In genomic region chr15:70963199-70963598, GRCh38 we compare ENCODE assay signal across 21 cellular contexts.
DNase-seq lines count a peak whose midpoint lies in the region; ATAC-seq, FAIRE-seq and TF ChIP-seq lines count a peak whose summit lies in the region.
"Had no signal": no experiment of that assay in that cellular context is flagged by ENCODE, and none has a peak within 500 bp of the region (broad histone marks: within the 10 kb centered on the region; RNA-seq: fewer than 3 reads in every experiment).

No MANE protein-coding gene starts in this region.

- H3K9me3 ChIP-seq in A549, result 0 out of 3 replicates have a peak, but pooled peaks cover 5% of the 10 kb centered on the region
- H3K9me3 ChIP-seq in IMR-90 (ENCODE audit: control insufficient read depth, insufficient read depth, low read length), result peaks cover 2% of the 10 kb centered on the region; the same call in 1 of the 2 replicates
- H3K9me3 ChIP-seq in H1 (ENCODE audit: insufficient read depth in 2 of 2, low read depth in 1 of 2, low read length in 1 of 2), result no peaks in the 10 kb centered on the region

- peak overlapping the region; percentile 28; the same call in 1 of the 2 replicates for H2BK120ac ChIP-seq in IMR-90 (ENCODE audit: low read depth, low read length)
- no peak overlapping the region for H2BK120ac ChIP-seq in H1 (replicated peaks; ENCODE audit: low read depth, low read length)

- intact Hi-C loops in IMR-90 (cut with micrococcal nuclease), result no loop called here

- ATAC-seq in A549 (no peak), IMR-90 (ENCODE audit: low read depth) (no peak), HG03025 (IDR thresholded peaks at IDR 0.05; ENCODE audit: low FRiP score, unreplicated experiment) (no peak)
- ATAC-seq: CD8-positive, alpha-beta T cell had no signal

- H4K8ac ChIP-seq in IMR-90 (ENCODE audit: low read depth in 2 of 2, low read length in 2 of 2) (no peak overlapping the region), H1 (ENCODE audit: extremely low read depth, insufficient read depth, low read length) (no peak overlapping the region)

- H4K91ac ChIP-seq in IMR-90 (ENCODE audit: insufficient read depth, low read depth, low read length) (no peak overlapping the region), H1 (replicated peaks; ENCODE audit: insufficient read length, low read length) (no peak overlapping the region)

- no peak overlapping the region for H3K9ac ChIP-seq in IMR-90 (ENCODE audit: low read depth, low read length)
- no peak overlapping the region for H3K9ac ChIP-seq in H1 (replicated peaks in 1 of 4; ENCODE audit: extremely low read depth in 1 of 4, low read depth in 3 of 4, low read length in 3 of 4)
- H3K9ac ChIP-seq: BLaER1 treated with 17β-estradiol and CSF1 and Interleukin-3, amounts not matched to agents 10 nM and 100 nM had no signal

- no peak overlapping the region for H3K4ac ChIP-seq in IMR-90 (ENCODE audit: low read depth, low read length)
- H3K4ac ChIP-seq in H1 (replicated peaks; ENCODE audit: insufficient read length, low read depth, low read length), result no peak overlapping the region

- no peaks in the 10 kb centered on the region for H3K79me2 ChIP-seq in H1 (ENCODE audit: control insufficient read depth in 1 of 2, insufficient read depth in 2 of 2, low read length in 2 of 2)

- H3K14ac ChIP-seq in IMR-90 (replicated peaks; ENCODE audit: low read depth, low read length) (no peak overlapping the region), H1 (ENCODE audit: insufficient read length) (no peak overlapping the region)

- H2AK5ac ChIP-seq in IMR-90 (ENCODE audit: low read depth, low read length), result no peak overlapping the region
- H2AK5ac ChIP-seq in H1 (ENCODE audit: low read depth, low read length), result no peak overlapping the region

- H3K4me3 ChIP-seq in A549, result no peak overlapping the region
- H3K4me3 ChIP-seq in IMR-90 (ENCODE audit: insufficient read depth, low read depth, low read length), result no peak overlapping the region
- H3K4me3 ChIP-seq in H1 (ENCODE audit: extremely low read depth in 1 of 4, insufficient read depth in 2 of 4, low read depth in 3 of 4, low read length in 4 of 4), result no peak overlapping the region
- H3K4me3 ChIP-seq: BLaER1 treated with 17β-estradiol and CSF1 and Interleukin-3, amounts not matched to agents 10 nM and 100 nM had no signal

- H3K36me3 ChIP-seq in IMR-90 (ENCODE audit: control insufficient read depth, insufficient read depth, low read length) (no peaks in the 10 kb centered on the region), H1 (ENCODE audit: control insufficient read depth in 2 of 4, insufficient read depth in 4 of 4, low read length in 3 of 4) (no peaks in the 10 kb centered on the region; a peak in 1 of 8 replicates)
- H3K36me3 ChIP-seq: BLaER1 treated with 17β-estradiol and CSF1 and Interleukin-3, amounts not matched to agents 10 nM and 100 nM had no signal

- no peaks in the 10 kb centered on the region for H3K23me2 ChIP-seq in H1 (ENCODE audit: low read depth, low read length)

- DNase-seq in A549 (ENCODE audit: low read depth in 1 of 2, low spot score in 1 of 2) (no peak), IMR-90 (no peak), H1 (ENCODE audit: low read depth in 1 of 2, low spot score in 2 of 2) (no peak), OCI-M1 (lab: John Stamatoyannopoulos, UW) (no peak)
- DNase-seq in stimulated activated CD4-positive, alpha-beta T cell treated with anti-CD3 and anti-CD28 coated beads, Interleukin-2, amount 100 ng/mL, for 24 hours, result no peak
- DNase-seq: 8988T; AML-193; Caco-2; Calu3; CD4-positive, alpha-beta T cell; CD8-positive, alpha-beta T cell; DMS79 treated with DMSO at 0.1 percent for 48 hours; GF-D8 had no signal

- no peak for FAIRE-seq in A549 (lab: Jason Lieb, UNC)
- no peak for FAIRE-seq in H1 (lab: Jason Lieb, UNC)
- FAIRE-seq: A204.1, D721Med, G401.6, GM12891, GM19239 had no signal

- H2BK12ac ChIP-seq in H1 (ENCODE audit: low read depth, low read length), result no peak overlapping the region

- H3K56ac ChIP-seq in IMR-90 (ENCODE audit: extremely low read depth, insufficient read depth, low read length), result no peak overlapping the region
- H3K56ac ChIP-seq in H1 (replicated peaks; ENCODE audit: insufficient read length, low read depth, low read length), result no peak overlapping the region

- dilution Hi-C loops in IMR-90 (cut with HindIII; ENCODE audit: low sequenced_read_pairs, unreplicated experiment), result no loop called here

- TF ChIP-seq CTCF in A549 (IDR thresholded peaks at IDR 0.05) (no peak), IMR-90 (conservative IDR thresholded peaks at IDR 0.05; ENCODE audit: low read depth, low read length) (no peak), H1 (IDR thresholded peaks at IDR 0.05; ENCODE audit: control extremely low read depth in 1 of 3, insufficient read depth in 1 of 3, low read depth in 1 of 3, low read length in 3 of 3) (no peak)

- H2AK9ac ChIP-seq in IMR-90 (replicated peaks; ENCODE audit: low read depth, low read length, poor library complexity), result no peak overlapping the region

- in situ Hi-C loops in IMR-90 (cut with MboI; ENCODE audit: low sequenced_read_pairs), result no loop called here

- H3K18ac ChIP-seq in IMR-90 (ENCODE audit: low read depth, low read length) (peak overlapping the region; percentile 22; the same call in 1 of the 2 replicates), H1 (ENCODE audit: extremely low read depth, low read length) (no peak overlapping the region)

- no peak overlapping the region for H4K5ac ChIP-seq in IMR-90 (ENCODE audit: low read depth, low read length)
- H4K5ac ChIP-seq in H1 (ENCODE audit: insufficient read length, low read depth, low read length), result no peak overlapping the region

- CTCF ChIA-PET in A549 (lab: Yijun Ruan, JAX), result interaction anchor here (1.7 kb wide), 1 partner anchor 477 kb away, joined by 6 read pairs; no protein-coding TSS in a partner anchor
- CTCF ChIA-PET in IMR-90 (lab: Yijun Ruan, JAX), result interaction anchor here (1.1 kb wide), 1 partner anchor 11 kb away, joined by 5 read pairs; no protein-coding TSS in a partner anchor
- CTCF ChIA-PET in H1 (lab: Charles Lee; ENCODE audit: partially characterized antibody), result interaction anchor here (1.2 to 3.1 kb wide), 3 partner anchors 11 to 789 kb away, joined by 3 to 9 read pairs (median 4); no protein-coding TSS in a partner anchor

- H2BK5ac ChIP-seq in IMR-90 (ENCODE audit: low read depth, low read length, poor library complexity, severe bottlenecking), result no peak overlapping the region
- H2BK5ac ChIP-seq in H1 (ENCODE audit: low read depth, low read length), result no peak overlapping the region

- POLR2A ChIA-PET in A549 (lab: Yijun Ruan, JAX), result no interaction called here
- POLR2A ChIA-PET in IMR-90 (lab: Charles Lee; ENCODE audit: unreplicated experiment), result no interaction called here
- POLR2A ChIA-PET in H1 (lab: Charles Lee; ENCODE audit: partially characterized antibody), result no interaction called here

- 49% methylated on average over 1 of the region's 1 CpG for WGBS in A549 (ENCODE audit: missing lambda C conversion rate)
- no CpG with 5 or more reads among the region's 1 CpG for WGBS in IMR-90 (ENCODE audit: extremely low coverage in 2 of 2, insufficient read length in 1 of 2), 2 experiments
- 87% methylated on average over 1 of the region's 1 CpG; no CpG with 5 or more reads in 1 of the 2 experiments for WGBS in H1 (ENCODE audit: extremely low coverage in 1 of 2, insufficient coverage in 1 of 2, insufficient read length in 1 of 2, insufficient replicate concordance in 2 of 2, low coverage in 1 of 2, low lambda C conversion rate in 2 of 2, missing lambda C conversion rate in 1 of 2), 2 experiments

- H3K27ac ChIP-seq in A549 (no peak overlapping the region), IMR-90 (ENCODE audit: insufficient read depth, low read length) (no peak overlapping the region), H1 (ENCODE audit: low read depth, low read length) (no peak overlapping the region)
- H3K27ac ChIP-seq: BLaER1 treated with 17β-estradiol and CSF1 and Interleukin-3, amounts not matched to agents 10 nM and 100 nM; C4-2B had no signal

- H3K9me1 ChIP-seq in IMR-90 (ENCODE audit: insufficient read depth, low read length), result no peaks in the 10 kb centered on the region

- no peaks in the 10 kb centered on the region for H3K79me1 ChIP-seq in IMR-90 (ENCODE audit: low read depth in 1 of 2, low read length in 2 of 2)
- no peaks in the 10 kb centered on the region for H3K79me1 ChIP-seq in H1 (ENCODE audit: low read depth, low read length)

- H2BK15ac ChIP-seq in IMR-90 (ENCODE audit: low read depth, low read length), result no peak overlapping the region; the same call in 2 of the 3 replicates
- no peak overlapping the region for H2BK15ac ChIP-seq in H1 (ENCODE audit: low read length)

- H3K27me3 ChIP-seq in IMR-90 (ENCODE audit: control insufficient read depth, insufficient read depth, low read length) (no peaks in the 10 kb centered on the region), H1 (replicated peaks in 1 of 4; ENCODE audit: control insufficient read depth in 3 of 4, extremely low read depth in 1 of 4, insufficient read depth in 3 of 4, low read length in 3 of 4) (no peaks in the 10 kb centered on the region)
- H3K27me3 ChIP-seq: BLaER1 treated with 17β-estradiol and CSF1 and Interleukin-3, amounts not matched to agents 10 nM and 100 nM had no signal

- no peak overlapping the region for H2AFZ ChIP-seq in IMR-90 (replicated peaks; ENCODE audit: low read length, poor library complexity)
- no peak overlapping the region for H2AFZ ChIP-seq in H1 (ENCODE audit: low read length)

- H4K20me1 ChIP-seq in IMR-90 (ENCODE audit: insufficient read depth, low read length) (no peaks in the 10 kb centered on the region), H1 (replicated peaks in 1 of 2; ENCODE audit: control insufficient read depth in 1 of 2, insufficient read depth in 2 of 2, low read length in 2 of 2) (no peaks in the 10 kb centered on the region)
- H4K20me1 ChIP-seq: BLaER1 treated with 17β-estradiol and CSF1 and Interleukin-3, amounts not matched to agents 10 nM and 100 nM had no signal

- TF ChIP-seq POLR2A in A549 (IDR thresholded peaks at IDR 0.05; ENCODE audit: low read length) (no peak), IMR-90 (IDR thresholded peaks at IDR 0.05; ENCODE audit: low read depth, low read length) (no peak), H1 (IDR thresholded peaks at IDR 0.05; ENCODE audit: control extremely low read depth in 1 of 2, low read depth in 2 of 2, low read length in 2 of 2) (no peak)

- no TSS peak for BruUV-seq in IMR-90 (replicated peaks; lab: Mats Ljungman, UMichigan)

- H3K4me2 ChIP-seq in A549, result no peak overlapping the region
- H3K4me2 ChIP-seq in IMR-90 (ENCODE audit: low read depth, low read length), result no peak overlapping the region
- H3K4me2 ChIP-seq in H1 (ENCODE audit: insufficient read depth in 1 of 2, low read depth in 2 of 2, low read length in 2 of 2), result no peak overlapping the region
- H3K4me2 ChIP-seq: BLaER1 treated with 17β-estradiol and CSF1 and Interleukin-3, amounts not matched to agents 10 nM and 100 nM had no signal

- no peak for TF ChIP-seq RAD21 in A549 (conservative IDR thresholded peaks at IDR 0.05 in 1 of 2, IDR thresholded peaks at IDR 0.05 in 1 of 2)
- TF ChIP-seq RAD21 in IMR-90 (IDR thresholded peaks at IDR 0.05; ENCODE audit: low read length), result no peak
- no peak for TF ChIP-seq RAD21 in H1 (IDR thresholded peaks at IDR 0.05 in 1 of 2, conservative IDR thresholded peaks at IDR 0.05 in 1 of 2; ENCODE audit: low read depth in 2 of 2, low read length in 2 of 2)

- TF ChIP-seq EP300 in A549 (IDR thresholded peaks at IDR 0.05), result no peak
- no peak for TF ChIP-seq EP300 in H1 (IDR thresholded peaks at IDR 0.05; ENCODE audit: borderline replicate concordance in 1 of 2, low read depth in 2 of 2, low read length in 2 of 2)

- peak overlapping the region; percentile 5; the same call in 1 of the 2 replicates for H2BK20ac ChIP-seq in IMR-90 (ENCODE audit: low read depth, low read length)
- H2BK20ac ChIP-seq in H1 (ENCODE audit: low read length), result no peak overlapping the region

- H3K4me1 ChIP-seq in A549 (no peaks in the 10 kb centered on the region), IMR-90 (ENCODE audit: control insufficient read depth, insufficient read depth, low read length) (peaks cover 4% of the 10 kb centered on the region), H1 (replicated peaks in 1 of 4; ENCODE audit: control insufficient read depth in 3 of 4, insufficient read depth in 4 of 4, low read length in 3 of 4) (no peaks in the 10 kb centered on the region)
- H3K4me1 ChIP-seq: BLaER1 treated with 17β-estradiol and CSF1 and Interleukin-3, amounts not matched to agents 10 nM and 100 nM; Caco-2 had no signal

- H3K23ac ChIP-seq in IMR-90 (ENCODE audit: low read depth, low read length), result no peak overlapping the region
- no peak overlapping the region for H3K23ac ChIP-seq in H1 (ENCODE audit: insufficient read length)

Comparison
In these comparisons a context has a peak if more than half of its experiments do, and no peak if none do; other contexts are left out.
1. Of the 18 proteins assayed by ChIP-seq in both H1 and A549: peak only in H1: none; only in A549: none; in both: MAFK; in neither: 17.